Comparison of ENCODE assay signal across 1 cellular context in the genomic region with DNA sequence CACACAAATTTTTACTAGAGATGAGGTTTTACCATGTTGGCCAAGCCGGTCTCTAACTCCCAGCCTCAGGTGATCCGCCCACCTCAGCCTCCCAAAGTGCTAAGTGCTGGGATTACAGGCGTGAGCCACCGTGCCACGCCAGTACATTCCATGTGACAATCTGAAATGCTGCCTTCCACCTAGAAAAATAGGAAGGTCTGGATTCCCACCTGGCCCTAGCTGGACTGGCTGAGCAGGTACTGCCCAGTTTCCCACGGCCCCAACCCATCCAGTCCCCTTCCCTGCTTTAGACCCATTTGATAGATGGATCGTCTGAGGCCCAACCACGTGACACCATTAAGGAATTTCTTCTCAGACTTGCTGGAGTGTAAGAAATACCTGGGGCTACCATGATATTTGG.
TF ChIP-seq lines count a peak whose summit lies in the region.

No MANE protein-coding gene starts in this region.

TF ChIP-seq in K562, 482 proteins besides CTCF, POLR2A, EP300 and RAD21:
- no peak for TF ChIP-seq C11orf30 (IDR thresholded peaks at IDR 0.05; ENCODE audit: low read depth)
- no peak for TF ChIP-seq ZC3H11A (IDR thresholded peaks at IDR 0.05; ENCODE audit: low read depth, low read length)
- no peak for TF ChIP-seq ATF1 (CRISPR knock-in tag; IDR thresholded peaks at IDR 0.05)
- TF ChIP-seq ATF1 (tag; IDR thresholded peaks at IDR 0.05): no peak
- TF ChIP-seq SAP30 (IDR thresholded peaks at IDR 0.05; ENCODE audit: borderline replicate concordance, insufficient read depth, low read depth, low read length, poor library complexity, severe bottlenecking): no peak
- no peak for TF ChIP-seq U2AF1 (optimal IDR thresholded peaks at IDR 0.05; ENCODE audit: low read depth, low read length)
- TF ChIP-seq ZNF668 (CRISPR knock-in tag; IDR thresholded peaks at IDR 0.05): no peak
- TF ChIP-seq NR2C1 (IDR thresholded peaks at IDR 0.05): no peak
- TF ChIP-seq NR2C1 (tag; IDR thresholded peaks at IDR 0.05): no peak
- TF ChIP-seq TRIM28 (IDR thresholded peaks at IDR 0.05): no peak
- no peak for TF ChIP-seq SRSF9 (IDR thresholded peaks at IDR 0.05; ENCODE audit: borderline replicate concordance, low read depth, low read length)
- no peak for TF ChIP-seq ZSCAN29 (IDR thresholded peaks at IDR 0.05)
- TF ChIP-seq, protein P1, sequence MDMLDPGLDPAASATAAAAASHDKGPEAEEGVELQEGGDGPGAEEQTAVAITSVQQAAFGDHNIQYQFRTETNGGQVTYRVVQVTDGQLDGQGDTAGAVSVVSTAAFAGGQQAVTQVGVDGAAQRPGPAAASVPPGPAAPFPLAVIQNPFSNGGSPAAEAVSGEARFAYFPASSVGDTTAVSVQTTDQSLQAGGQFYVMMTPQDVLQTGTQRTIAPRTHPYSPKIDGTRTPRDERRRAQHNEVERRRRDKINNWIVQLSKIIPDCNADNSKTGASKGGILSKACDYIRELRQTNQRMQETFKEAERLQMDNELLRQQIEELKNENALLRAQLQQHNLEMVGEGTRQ (CRISPR knock-in tag; IDR thresholded peaks at IDR 0.05): peak; percentile 29; the same call in 1 of the 2 replicates
- no peak for TF ChIP-seq ZBTB11 (CRISPR knock-in tag; IDR thresholded peaks at IDR 0.05)
- TF ChIP-seq IRF1 (CRISPR knock-in tag; IDR thresholded peaks at IDR 0.05; ENCODE audit: borderline replicate concordance): no peak
- TF ChIP-seq SMAD1 (IDR thresholded peaks at IDR 0.05; ENCODE audit: low read depth, low read length, partially characterized antibody): no peak
- TF ChIP-seq, protein P2, sequence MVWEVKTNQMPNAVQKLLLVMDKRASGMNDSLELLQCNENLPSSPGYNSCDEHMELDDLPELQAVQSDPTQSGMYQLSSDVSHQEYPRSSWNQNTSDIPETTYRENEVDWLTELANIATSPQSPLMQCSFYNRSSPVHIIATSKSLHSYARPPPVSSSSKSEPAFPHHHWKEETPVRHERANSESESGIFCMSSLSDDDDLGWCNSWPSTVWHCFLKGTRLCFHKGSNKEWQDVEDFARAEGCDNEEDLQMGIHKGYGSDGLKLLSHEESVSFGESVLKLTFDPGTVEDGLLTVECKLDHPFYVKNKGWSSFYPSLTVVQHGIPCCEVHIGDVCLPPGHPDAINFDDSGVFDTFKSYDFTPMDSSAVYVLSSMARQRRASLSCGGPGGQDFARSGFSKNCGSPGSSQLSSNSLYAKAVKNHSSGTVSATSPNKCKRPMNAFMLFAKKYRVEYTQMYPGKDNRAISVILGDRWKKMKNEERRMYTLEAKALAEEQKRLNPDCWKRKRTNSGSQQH (CRISPR knock-in tag; IDR thresholded peaks at IDR 0.05): no peak
- TF ChIP-seq, protein P3, sequence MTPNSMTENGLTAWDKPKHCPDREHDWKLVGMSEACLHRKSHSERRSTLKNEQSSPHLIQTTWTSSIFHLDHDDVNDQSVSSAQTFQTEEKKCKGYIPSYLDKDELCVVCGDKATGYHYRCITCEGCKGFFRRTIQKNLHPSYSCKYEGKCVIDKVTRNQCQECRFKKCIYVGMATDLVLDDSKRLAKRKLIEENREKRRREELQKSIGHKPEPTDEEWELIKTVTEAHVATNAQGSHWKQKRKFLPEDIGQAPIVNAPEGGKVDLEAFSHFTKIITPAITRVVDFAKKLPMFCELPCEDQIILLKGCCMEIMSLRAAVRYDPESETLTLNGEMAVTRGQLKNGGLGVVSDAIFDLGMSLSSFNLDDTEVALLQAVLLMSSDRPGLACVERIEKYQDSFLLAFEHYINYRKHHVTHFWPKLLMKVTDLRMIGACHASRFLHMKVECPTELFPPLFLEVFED (CRISPR knock-in tag; conservative IDR thresholded peaks at IDR 0.05): no peak
- TF ChIP-seq, protein P4, sequence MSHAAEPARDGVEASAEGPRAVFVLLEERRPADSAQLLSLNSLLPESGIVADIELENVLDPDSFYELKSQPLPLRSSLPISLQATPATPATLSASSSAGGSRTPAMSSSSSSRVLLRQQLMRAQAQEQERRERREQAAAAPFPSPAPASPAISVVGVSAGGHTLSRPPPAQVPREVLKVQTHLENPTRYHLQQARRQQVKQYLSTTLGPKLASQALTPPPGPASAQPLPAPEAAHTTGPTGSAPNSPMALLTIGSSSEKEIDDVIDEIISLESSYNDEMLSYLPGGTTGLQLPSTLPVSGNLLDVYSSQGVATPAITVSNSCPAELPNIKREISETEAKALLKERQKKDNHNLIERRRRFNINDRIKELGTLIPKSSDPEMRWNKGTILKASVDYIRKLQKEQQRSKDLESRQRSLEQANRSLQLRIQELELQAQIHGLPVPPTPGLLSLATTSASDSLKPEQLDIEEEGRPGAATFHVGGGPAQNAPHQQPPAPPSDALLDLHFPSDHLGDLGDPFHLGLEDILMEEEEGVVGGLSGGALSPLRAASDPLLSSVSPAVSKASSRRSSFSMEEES (CRISPR knock-in tag; IDR thresholded peaks at IDR 0.05): peak; percentile 14; the same call in 1 of the 2 replicates
- TF ChIP-seq HNRNPL (IDR thresholded peaks at IDR 0.05; ENCODE audit: low read depth, low read length): no peak
- TF ChIP-seq, protein P5, sequence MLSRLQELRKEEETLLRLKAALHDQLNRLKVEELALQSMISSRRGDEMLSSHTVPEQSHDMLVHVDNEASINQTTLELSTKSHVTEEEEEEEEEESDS (CRISPR knock-in tag; IDR thresholded peaks at IDR 0.05): no peak
- TF ChIP-seq ZNF699 (CRISPR knock-in tag; IDR thresholded peaks at IDR 0.05; ENCODE audit: insufficient replicate concordance): no peak
- TF ChIP-seq SP2 (IDR thresholded peaks at IDR 0.05; ENCODE audit: extremely low read depth, low read depth, low read length, poor library complexity, severe bottlenecking): no peak
- TF ChIP-seq USF1 (CRISPR knock-in tag; IDR thresholded peaks at IDR 0.05): peak; percentile 48
- no peak for TF ChIP-seq EHMT2 (IDR thresholded peaks at IDR 0.05)
- TF ChIP-seq ZKSCAN3 (CRISPR knock-in tag; IDR thresholded peaks at IDR 0.05): no peak
- TF ChIP-seq ZNF449 (CRISPR knock-in tag; IDR thresholded peaks at IDR 0.05): no peak
